9 cellular contexts compared by ENCODE assay signal in the genomic region with DNA sequence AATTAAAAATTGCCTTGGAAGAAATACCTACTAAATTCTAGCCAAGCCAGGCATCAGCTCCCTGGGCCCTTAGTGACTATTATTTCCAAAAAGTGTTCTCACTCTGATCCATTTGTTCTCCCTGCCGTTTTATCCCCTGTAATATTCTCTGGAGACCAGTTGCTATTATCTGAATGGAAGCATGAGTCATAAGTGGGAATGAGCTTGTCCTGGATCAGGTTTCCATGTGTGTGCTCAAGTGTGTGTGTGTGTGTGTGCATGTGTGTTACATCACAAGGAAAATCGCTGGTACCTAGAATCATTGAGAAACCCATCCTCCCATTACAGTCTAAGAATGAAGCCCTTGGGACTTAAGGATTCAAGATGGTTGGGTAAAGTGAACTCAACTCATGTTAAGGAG.
DNase-seq lines count a peak whose midpoint lies in the region; ATAC-seq and TF ChIP-seq lines count a peak whose summit lies in the region.
"Had no signal": no experiment of that assay in that cellular context is flagged by ENCODE, and none has a peak within 500 bp of the region (broad histone marks: within the 10 kb centered on the region; RNA-seq: fewer than 3 reads in every experiment).

No MANE protein-coding gene starts in this region.

- intact Hi-C loops in A673 (cut with micrococcal nuclease; ENCODE audit: unreplicated experiment), result no loop called here

- no peaks in the 10 kb centered on the region for H4K20me1 ChIP-seq in OCI-LY1 (ENCODE audit: insufficient read depth, low read length)

- TF ChIP-seq CTCF in A673 (conservative IDR thresholded peaks at IDR 0.05; ENCODE audit: low read depth, low read length) (no peak), OCI-LY1 (IDR thresholded peaks at IDR 0.05; ENCODE audit: low read length) (no peak), glutamatergic neuron (IDR thresholded peaks at IDR 0.05; ENCODE audit: partially characterized antibody, unreplicated experiment) (no peak)

- CTCF ChIA-PET in A673 (lab: Charles Lee), result no interaction called here

- no peaks in the 10 kb centered on the region for H3K9me2 ChIP-seq in OCI-LY1 (ENCODE audit: low read depth, low read length)

- H3K36me3 ChIP-seq in A673 (ENCODE audit: insufficient read depth, low read length, poor library complexity, severe bottlenecking), result no peaks in the 10 kb centered on the region
- H3K36me3 ChIP-seq in OCI-LY1 (ENCODE audit: insufficient read depth, low read length), result no peaks in the 10 kb centered on the region

- no peaks in the 10 kb centered on the region for H3K4me1 ChIP-seq in A673 (ENCODE audit: insufficient read depth, low read length, poor library complexity, severe bottlenecking)
- H3K4me1 ChIP-seq in OCI-LY1 (ENCODE audit: insufficient read depth, low read length, severe bottlenecking), result peaks cover 89% of the 10 kb centered on the region

- peaks cover 12% of the 10 kb centered on the region for H3K27me3 Mint-ChIP-seq in glutamatergic neuron (ENCODE audit: unreplicated experiment)

- POLR2A ChIA-PET in A673 (lab: Charles Lee; ENCODE audit: low non-redundant PET), result no interaction called here

- DNase-seq in A673 (ENCODE audit: low spot score), result peak; percentile 29
- peak; percentile 69 for DNase-seq in LHCN-M2 (ENCODE audit: low read depth)
- DNase-seq in glutamatergic neuron, result no peak
- no peak for DNase-seq in anterior cingulate cortex (lab: John Stamatoyannopoulos, UW)
- no peak for DNase-seq in activated effector memory CD4-positive, alpha-beta T cell treated with Interleukin-2 at 50 U/mL for 16 hours

- H3K9me3 Mint-ChIP-seq in glutamatergic neuron (ENCODE audit: unreplicated experiment), result peaks cover 24% of the 10 kb centered on the region

- peaks cover 50% of the 10 kb centered on the region for H3K4me1 Mint-ChIP-seq in glutamatergic neuron (ENCODE audit: low read depth, unreplicated experiment)

- peak overlapping the region; percentile 97 for H3K27ac Mint-ChIP-seq in glutamatergic neuron (ENCODE audit: unreplicated experiment)

- no peaks in the 10 kb centered on the region for H3K9me3 ChIP-seq in A673 (ENCODE audit: low read depth, low read length, poor library complexity, severe bottlenecking)
- H3K9me3 ChIP-seq in OCI-LY1 (ENCODE audit: low read length), result no peaks in the 10 kb centered on the region

- no peak overlapping the region for H3K9ac ChIP-seq in OCI-LY1 (ENCODE audit: low read length)

- no TSS peak for BruUV-seq in A673 (replicated peaks; lab: Mats Ljungman, UMichigan)

- H3K27ac ChIP-seq in A673 (ENCODE audit: low read depth, low read length, poor library complexity, severe bottlenecking), result no peak overlapping the region
- peak overlapping the region; percentile 100 for H3K27ac ChIP-seq in OCI-LY1 (ENCODE audit: low read depth, low read length, poor library complexity, severe bottlenecking)

- H3K79me2 ChIP-seq in OCI-LY1 (ENCODE audit: insufficient read depth, low read length), result no peaks in the 10 kb centered on the region

- ATAC-seq in HG02623 (IDR thresholded peaks at IDR 0.05; ENCODE audit: unreplicated experiment) (no peak), GM19455 (IDR thresholded peaks at IDR 0.05; ENCODE audit: unreplicated experiment) (no peak)
- ATAC-seq: Panc1 had no signal

- no peak overlapping the region for H2AFZ ChIP-seq in OCI-LY1 (ENCODE audit: low read length)

- H3K4me3 Mint-ChIP-seq in glutamatergic neuron (ENCODE audit: unreplicated experiment), result peak overlapping the region; percentile 65

- H3K4me3 ChIP-seq in A673 (ENCODE audit: low read depth, low read length, poor library complexity, severe bottlenecking) (no peak overlapping the region), OCI-LY1 (ENCODE audit: low read depth, low read length, poor library complexity, severe bottlenecking) (no peak overlapping the region)

- H3K4me2 ChIP-seq in OCI-LY1 (ENCODE audit: low read length), result no peak overlapping the region

- H3K36me3 Mint-ChIP-seq in glutamatergic neuron (ENCODE audit: unreplicated experiment), result no peaks in the 10 kb centered on the region

- H3F3A ChIP-seq in OCI-LY1 (ENCODE audit: insufficient read depth, low read length), result no peaks in the 10 kb centered on the region

- H3K27me3 ChIP-seq in A673 (replicated peaks; ENCODE audit: insufficient read depth, low read depth, low read length, poor library complexity) (no peaks in the 10 kb centered on the region), OCI-LY1 (ENCODE audit: insufficient read depth, low read length) (no peaks in the 10 kb centered on the region)

Comparison
In these comparisons a context has a peak if more than half of its experiments do, and no peak if none do; other contexts are left out.
1. DNase-seq: peak in A673 (single experiment) and LHCN-M2 (single experiment); none in glutamatergic neuron (single experiment), anterior cingulate cortex (0 of 58) and activated effector memory CD4-positive, alpha-beta T cell treated with Interleukin-2 at 50 U/mL for 16 hours (single experiment).